In the genomic region with DNA sequence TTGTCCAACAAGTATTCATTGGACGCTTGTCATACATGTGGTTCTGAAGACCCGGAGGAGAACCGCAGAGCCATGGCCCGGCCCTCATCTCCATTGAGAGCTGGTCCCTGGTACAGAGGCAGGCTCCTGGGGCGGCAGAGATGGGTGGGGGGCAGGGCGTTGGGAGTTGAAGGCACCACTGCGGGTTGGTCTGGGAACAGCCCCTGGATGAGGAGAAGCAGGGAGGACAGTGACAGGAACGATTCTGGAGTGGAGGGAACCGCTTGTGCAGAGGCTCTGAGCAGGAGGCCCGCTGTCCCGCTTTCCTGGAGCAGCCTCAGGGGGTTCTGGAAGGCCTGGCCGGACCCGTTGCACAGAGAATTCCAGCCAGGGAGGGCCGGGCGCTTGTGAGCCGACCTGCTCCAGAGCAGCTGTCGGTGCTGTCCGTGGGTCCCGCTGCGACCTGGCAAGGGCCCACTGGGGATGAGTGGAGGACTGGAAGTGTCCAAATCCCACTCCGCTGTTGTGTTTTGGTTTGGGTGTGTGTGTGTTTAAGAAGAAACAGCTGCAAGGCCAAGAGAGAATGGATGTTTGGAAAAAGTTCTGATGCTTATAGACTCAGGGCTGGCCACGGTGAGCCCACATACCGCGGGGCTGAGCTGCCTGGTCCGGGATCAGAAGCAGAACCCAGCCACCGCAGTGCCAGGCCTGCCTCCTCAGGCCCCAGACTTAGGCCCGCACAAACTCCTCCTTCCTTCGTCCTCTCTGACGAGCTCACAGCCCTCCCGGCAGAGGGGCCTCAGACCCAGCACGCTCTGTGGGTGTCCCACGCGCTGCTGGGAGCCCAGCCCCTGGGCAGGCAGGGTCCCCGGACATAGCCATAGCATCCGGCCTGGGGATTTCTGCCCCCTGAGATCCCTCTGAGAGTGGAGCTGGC, we compare ENCODE assay signal across 1 cellular context.
TF ChIP-seq lines count a peak whose summit lies in the region.

No MANE protein-coding gene starts in this region.

TF ChIP-seq in HCT116, 20 proteins besides CTCF, POLR2A, EP300 and RAD21:
- TF ChIP-seq, protein P1, sequence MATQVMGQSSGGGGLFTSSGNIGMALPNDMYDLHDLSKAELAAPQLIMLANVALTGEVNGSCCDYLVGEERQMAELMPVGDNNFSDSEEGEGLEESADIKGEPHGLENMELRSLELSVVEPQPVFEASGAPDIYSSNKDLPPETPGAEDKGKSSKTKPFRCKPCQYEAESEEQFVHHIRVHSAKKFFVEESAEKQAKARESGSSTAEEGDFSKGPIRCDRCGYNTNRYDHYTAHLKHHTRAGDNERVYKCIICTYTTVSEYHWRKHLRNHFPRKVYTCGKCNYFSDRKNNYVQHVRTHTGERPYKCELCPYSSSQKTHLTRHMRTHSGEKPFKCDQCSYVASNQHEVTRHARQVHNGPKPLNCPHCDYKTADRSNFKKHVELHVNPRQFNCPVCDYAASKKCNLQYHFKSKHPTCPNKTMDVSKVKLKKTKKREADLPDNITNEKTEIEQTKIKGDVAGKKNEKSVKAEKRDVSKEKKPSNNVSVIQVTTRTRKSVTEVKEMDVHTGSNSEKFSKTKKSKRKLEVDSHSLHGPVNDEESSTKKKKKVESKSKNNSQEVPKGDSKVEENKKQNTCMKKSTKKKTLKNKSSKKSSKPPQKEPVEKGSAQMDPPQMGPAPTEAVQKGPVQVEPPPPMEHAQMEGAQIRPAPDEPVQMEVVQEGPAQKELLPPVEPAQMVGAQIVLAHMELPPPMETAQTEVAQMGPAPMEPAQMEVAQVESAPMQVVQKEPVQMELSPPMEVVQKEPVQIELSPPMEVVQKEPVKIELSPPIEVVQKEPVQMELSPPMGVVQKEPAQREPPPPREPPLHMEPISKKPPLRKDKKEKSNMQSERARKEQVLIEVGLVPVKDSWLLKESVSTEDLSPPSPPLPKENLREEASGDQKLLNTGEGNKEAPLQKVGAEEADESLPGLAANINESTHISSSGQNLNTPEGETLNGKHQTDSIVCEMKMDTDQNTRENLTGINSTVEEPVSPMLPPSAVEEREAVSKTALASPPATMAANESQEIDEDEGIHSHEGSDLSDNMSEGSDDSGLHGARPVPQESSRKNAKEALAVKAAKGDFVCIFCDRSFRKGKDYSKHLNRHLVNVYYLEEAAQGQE (IDR thresholded peaks at IDR 0.05; ENCODE audit: low read depth), result no peak
- TF ChIP-seq YY1 (IDR thresholded peaks at IDR 0.05; ENCODE audit: extremely low read depth, insufficient replicate concordance, low read depth, low read length) (no peak), ZFX (IDR thresholded peaks at IDR 0.05) (no peak), CEBPB (IDR thresholded peaks at IDR 0.05; ENCODE audit: low read depth) (no peak), FOSL1 (IDR thresholded peaks at IDR 0.05; ENCODE audit: low read depth) (no peak), EZH2phosphoT487 (IDR thresholded peaks at IDR 0.05; ENCODE audit: borderline replicate concordance) (no peak)
- TF ChIP-seq, protein P2, sequence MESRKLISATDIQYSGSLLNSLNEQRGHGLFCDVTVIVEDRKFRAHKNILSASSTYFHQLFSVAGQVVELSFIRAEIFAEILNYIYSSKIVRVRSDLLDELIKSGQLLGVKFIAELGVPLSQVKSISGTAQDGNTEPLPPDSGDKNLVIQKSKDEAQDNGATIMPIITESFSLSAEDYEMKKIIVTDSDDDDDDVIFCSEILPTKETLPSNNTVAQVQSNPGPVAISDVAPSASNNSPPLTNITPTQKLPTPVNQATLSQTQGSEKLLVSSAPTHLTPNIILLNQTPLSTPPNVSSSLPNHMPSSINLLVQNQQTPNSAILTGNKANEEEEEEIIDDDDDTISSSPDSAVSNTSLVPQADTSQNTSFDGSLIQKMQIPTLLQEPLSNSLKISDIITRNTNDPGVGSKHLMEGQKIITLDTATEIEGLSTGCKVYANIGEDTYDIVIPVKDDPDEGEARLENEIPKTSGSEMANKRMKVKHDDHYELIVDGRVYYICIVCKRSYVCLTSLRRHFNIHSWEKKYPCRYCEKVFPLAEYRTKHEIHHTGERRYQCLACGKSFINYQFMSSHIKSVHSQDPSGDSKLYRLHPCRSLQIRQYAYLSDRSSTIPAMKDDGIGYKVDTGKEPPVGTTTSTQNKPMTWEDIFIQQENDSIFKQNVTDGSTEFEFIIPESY (IDR thresholded peaks at IDR 0.05; ENCODE audit: extremely low read depth, insufficient replicate concordance, low read length), result no peak
